Comparison of ENCODE assay signal across 5 cellular contexts in genomic region chr10:126479280-126479679, GRCh38.
"Had no signal": no experiment of that assay in that cellular context is flagged by ENCODE, and none has a peak within 500 bp of the region (broad histone marks: within the 10 kb centered on the region; RNA-seq: fewer than 3 reads in every experiment).

No MANE protein-coding gene starts in this region.

- H3K4me3 Mint-ChIP-seq: GM23338, H9 had no signal

- H3K4me3 ChIP-seq: GM23338, K562 had no signal

- H3K27ac Mint-ChIP-seq: GM23338, H9 had no signal

- ATAC-seq: GM23338, K562 had no signal

- DNase-seq: H9, HCEC 1CT, IMR-90 had no signal

- H3K9me3 Mint-ChIP-seq: GM23338, H9 had no signal
